Comparison of ENCODE assay signal across 18 cellular contexts in genomic region chr3:81443948-81444347, GRCh38.
DNase-seq lines count a peak whose midpoint lies in the region; ATAC-seq and TF ChIP-seq lines count a peak whose summit lies in the region.
"Had no signal": no experiment of that assay in that cellular context is flagged by ENCODE, and none has a peak within 500 bp of the region (broad histone marks: within the 10 kb centered on the region; RNA-seq: fewer than 3 reads in every experiment).

No MANE protein-coding gene starts in this region.

- no peak overlapping the region for H3K27ac ChIP-seq in CD8-positive, alpha-beta memory T cell (ENCODE audit: low read depth, low read length)
- H3K27ac ChIP-seq: Peyer's patch had no signal

- POLR2A ChIA-PET in CD8-positive, alpha-beta memory T cell (lab: Charles Lee): no interaction called here

- ATAC-seq in omental fat pad (ENCODE audit: low FRiP score) (peak; percentile 88), HG02870 (IDR thresholded peaks at IDR 0.05; ENCODE audit: unreplicated experiment) (no peak), HG03457 (IDR thresholded peaks at IDR 0.05; ENCODE audit: unreplicated experiment) (no peak), GM21528 (IDR thresholded peaks at IDR 0.05; ENCODE audit: low FRiP score, unreplicated experiment) (no peak)

- no peaks in the 10 kb centered on the region for H3K4me1 Mint-ChIP-seq in CD8-positive, alpha-beta memory T cell
- H3K4me1 Mint-ChIP-seq: activated CD4-positive, alpha-beta T cell treated with anti-CD3 and anti-CD28 coated beads, Interleukin-2, amount 10 ng/mL, durations not matched to agents 7 days and 5 days; CD14-positive monocyte had no signal

- H3K36me3 ChIP-seq in CD8-positive, alpha-beta memory T cell (ENCODE audit: insufficient read depth, low read length): no peaks in the 10 kb centered on the region
- H3K36me3 ChIP-seq: cardiac muscle cell, Peyer's patch had no signal

- H3K4me3 Mint-ChIP-seq in CD8-positive, alpha-beta memory T cell: no peak overlapping the region
- H3K4me3 Mint-ChIP-seq: activated CD4-positive, alpha-beta T cell treated with anti-CD3 and anti-CD28 coated beads, Interleukin-2, amount 10 ng/mL, durations not matched to agents 7 days and 5 days; CD14-positive monocyte; stimulated activated naive CD8-positive, alpha-beta T cell treated with anti-CD3 and anti-CD28 coated beads, Interleukin-15, Interleukin-2, amounts not matched to agents 100 ng/mL and 50 ng/mL, for 24 hours had no signal

- H3K27me3 Mint-ChIP-seq in CD8-positive, alpha-beta memory T cell: no peaks in the 10 kb centered on the region
- H3K27me3 Mint-ChIP-seq: activated CD4-positive, alpha-beta T cell treated with anti-CD3 and anti-CD28 coated beads, Interleukin-2, amount 10 ng/mL, durations not matched to agents 7 days and 5 days; stimulated activated naive CD8-positive, alpha-beta T cell treated with anti-CD3 and anti-CD28 coated beads, Interleukin-15, Interleukin-2, amounts not matched to agents 100 ng/mL and 50 ng/mL, for 24 hours had no signal

- H3K27ac Mint-ChIP-seq in CD8-positive, alpha-beta memory T cell: no peak overlapping the region
- H3K27ac Mint-ChIP-seq: activated CD4-positive, alpha-beta T cell treated with anti-CD3 and anti-CD28 coated beads, Interleukin-2, amount 10 ng/mL, durations not matched to agents 7 days and 5 days; CD14-positive monocyte; stimulated activated naive CD8-positive, alpha-beta T cell treated with anti-CD3 and anti-CD28 coated beads, Interleukin-15, Interleukin-2, amounts not matched to agents 100 ng/mL and 50 ng/mL, for 24 hours had no signal

- H3K9me3 ChIP-seq in CD8-positive, alpha-beta memory T cell (ENCODE audit: low read length): no peaks in the 10 kb centered on the region
- H3K9me3 ChIP-seq: Peyer's patch had no signal

- peaks cover 0 to 9% (median 0%) of the 10 kb centered on the region in 5 donors for H3K9me3 Mint-ChIP-seq in CD8-positive, alpha-beta memory T cell
- H3K9me3 Mint-ChIP-seq: activated CD4-positive, alpha-beta T cell treated with anti-CD3 and anti-CD28 coated beads, Interleukin-2, amount 10 ng/mL, durations not matched to agents 7 days and 5 days; stimulated activated naive CD8-positive, alpha-beta T cell treated with anti-CD3 and anti-CD28 coated beads, Interleukin-15, Interleukin-2, amounts not matched to agents 100 ng/mL and 50 ng/mL, for 24 hours had no signal

- DNase-seq in Caki2 (ENCODE audit: low read depth): peak; percentile 60
- DNase-seq in NCI-H226: peak; percentile 81
- DNase-seq in epithelial cell of esophagus (ENCODE audit: low read depth): peak; percentile 86
- no peak for DNase-seq in omental fat pad (ENCODE audit: low spot score)
- no peak for DNase-seq in CD8-positive, alpha-beta memory T cell
- DNase-seq: activated CD4-positive, alpha-beta T cell treated with anti-CD3 and anti-CD28 coated beads, Interleukin-2, amount 10 ng/mL, durations not matched to agents 7 days and 5 days; GF-D8; KBM-7; NCI-H146; NCI-H524; Peyer's patch; T-helper 2 cell had no signal

- CTCF ChIA-PET in CD8-positive, alpha-beta memory T cell (lab: Charles Lee): no interaction called here

- in situ Hi-C loops in Caki2 (cut with HindIII; ENCODE audit: low pct_unique_long_range_greater_than_20kb, low sequenced_read_pairs): no loop called here

- H3K36me3 Mint-ChIP-seq in CD8-positive, alpha-beta memory T cell: no peaks in the 10 kb centered on the region
- H3K36me3 Mint-ChIP-seq: CD14-positive monocyte had no signal

- no peaks in the 10 kb centered on the region for H3K4me1 ChIP-seq in CD8-positive, alpha-beta memory T cell (ENCODE audit: insufficient read depth, low read length)
- H3K4me1 ChIP-seq: Peyer's patch had no signal

- TF ChIP-seq CTCF in epithelial cell of esophagus (IDR thresholded peaks at IDR 0.05; ENCODE audit: insufficient read depth, low read depth, low read length, missing control alignments): no peak
- TF ChIP-seq CTCF in omental fat pad (IDR thresholded peaks at IDR 0.05): no peak

- no peak overlapping the region for H3K4me3 ChIP-seq in epithelial cell of esophagus (ENCODE audit: low read length)
- no peak overlapping the region for H3K4me3 ChIP-seq in CD8-positive, alpha-beta memory T cell (ENCODE audit: low read length)
- H3K4me3 ChIP-seq: cardiac muscle cell, Peyer's patch had no signal

- no peaks in the 10 kb centered on the region for H3K27me3 ChIP-seq in CD8-positive, alpha-beta memory T cell (ENCODE audit: insufficient read depth, low read length, poor library complexity, severe bottlenecking)
- H3K27me3 ChIP-seq: cardiac muscle cell, Peyer's patch had no signal

Comparison
In these comparisons a context has a peak if more than half of its experiments do, and no peak if none do; other contexts are left out.
1. DNase-seq: peak in Caki2 (single experiment), NCI-H226 (single experiment) and epithelial cell of esophagus (single experiment); none in omental fat pad (single experiment) and CD8-positive, alpha-beta memory T cell (0 of 5).